Comparison of ENCODE assay signal across 16 cellular contexts in genomic region chr11:128047026-128047425, GRCh38.
A peak's percentile ranks its signal among the peaks of the same experiment; 100 is the strongest.
DNase-seq lines count a peak whose midpoint lies in the region; TF ChIP-seq lines count a peak whose summit lies in the region.
"Had no signal": no experiment of that assay in that cellular context is flagged by ENCODE, and none has a peak within 500 bp of the region (broad histone marks: within the 10 kb centered on the region; RNA-seq: fewer than 3 reads in every experiment).

No MANE protein-coding gene starts in this region.

- H3K4me1 ChIP-seq in GM23248 (ENCODE audit: insufficient read depth) = peaks cover 20% of the 10 kb centered on the region
- H3K4me1 ChIP-seq: A549, BE2C had no signal

- H3K36me3 ChIP-seq in GM23248 (ENCODE audit: low read depth) (no peaks in the 10 kb centered on the region), brain microvascular endothelial cell (replicated peaks) (no peaks in the 10 kb centered on the region)
- H3K36me3 ChIP-seq: BE2C had no signal

- H3K4me3 ChIP-seq in GM23248 (no peak overlapping the region), brain microvascular endothelial cell (ENCODE audit: low read depth, low read length) (no peak overlapping the region), fibroblast of the aortic adventitia (ENCODE audit: low read depth, low read length) (no peak overlapping the region)
- H3K4me3 ChIP-seq: A549 had no signal

- H3K27ac ChIP-seq in GM23248 (no peak overlapping the region), brain microvascular endothelial cell (peak overlapping the region; percentile 25)
- H3K27ac ChIP-seq: A549, C4-2B had no signal

- no peak overlapping the region for H3K9ac ChIP-seq in GM23248

- no peaks in the 10 kb centered on the region for H3K79me2 ChIP-seq in GM23248 (ENCODE audit: insufficient read depth)

- no peak overlapping the region for H2AFZ ChIP-seq in GM23248

- no peak overlapping the region for H3K4me2 ChIP-seq in GM23248 (ENCODE audit: unreplicated experiment)
- H3K4me2 ChIP-seq: A549 had no signal

- H3K4me3 Mint-ChIP-seq in Calu3 (ENCODE audit: low read depth, unreplicated experiment) = no peak overlapping the region
- H3K4me3 Mint-ChIP-seq: H9 had no signal

- TF ChIP-seq CTCF in Calu3 (IDR thresholded peaks at IDR 0.05; ENCODE audit: unreplicated experiment) (no peak), brain microvascular endothelial cell (IDR thresholded peaks at IDR 0.05; ENCODE audit: low read depth, low read length, missing control alignments) (no peak), fibroblast of the aortic adventitia (IDR thresholded peaks at IDR 0.05; ENCODE audit: insufficient read depth, low read length) (no peak)

- no peaks in the 10 kb centered on the region for H3K36me3 Mint-ChIP-seq in Calu3 (ENCODE audit: insufficient read depth, unreplicated experiment)

- CTCF ChIA-PET in Calu3 (lab: Charles Lee) = interaction anchor here (0.6 kb wide), 1 partner anchor 593 kb away, joined by 3 read pairs; no protein-coding TSS in a partner anchor

- H4K20me1 ChIP-seq in GM23248 (ENCODE audit: insufficient read depth) = no peaks in the 10 kb centered on the region

- WGBS in GM23248 (ENCODE audit: low coverage in 1 of 2, low lambda C conversion rate in 2 of 2, missing lambda C conversion rate in 2 of 2), 2 experiments = 69 to 72% methylated on average over 4 of the region's 4 CpGs

- no peaks in the 10 kb centered on the region for H3K27me3 ChIP-seq in GM23248 (replicated peaks; ENCODE audit: insufficient read depth)
- no peaks in the 10 kb centered on the region for H3K27me3 ChIP-seq in brain microvascular endothelial cell (replicated peaks)
- H3K27me3 ChIP-seq: BE2C had no signal

- peak overlapping the region; percentile 3 for H3K27ac Mint-ChIP-seq in Calu3 (ENCODE audit: unreplicated experiment)
- H3K27ac Mint-ChIP-seq: H9 had no signal

- no TSS peak for BruUV-seq in Calu3 (replicated peaks; lab: Mats Ljungman, UMichigan)

- no peaks in the 10 kb centered on the region for H3K27me3 Mint-ChIP-seq in Calu3 (ENCODE audit: unreplicated experiment)
- H3K27me3 Mint-ChIP-seq: CD4-positive, alpha-beta memory T cell had no signal

- H3F3A ChIP-seq in GM23248 (ENCODE audit: insufficient read depth) = peaks cover 5% of the 10 kb centered on the region; the same call in 1 of the 2 replicates

- H3K9me2 ChIP-seq in GM23248 (ENCODE audit: insufficient read depth) = no peaks in the 10 kb centered on the region

- intact Hi-C loops in Calu3 (cut with micrococcal nuclease; ENCODE audit: unreplicated experiment) = no loop called here

- no peak for DNase-seq in Calu3
- peak; percentile 34 for DNase-seq in GM23248
- DNase-seq in brain microvascular endothelial cell = no peak
- peak; percentile 45 for DNase-seq in fibroblast of the aortic adventitia (ENCODE audit: low read depth)
- DNase-seq in hepatic stellate cell (ENCODE audit: low spot score) = no peak
- no peak for DNase-seq in activated CD8-positive, alpha-beta memory T cell treated with anti-CD3 and anti-CD28 coated beads, Interleukin-2, amount 50 U/mL, for 48 hours
- DNase-seq in activated naive CD4-positive, alpha-beta T cell treated with Interleukin-2 at 50 U/mL for 16 hours = no peak
- DNase-seq: BE2C; CD4-positive, alpha-beta memory T cell; DMS153; DMS79 treated with DMSO at 0.1 percent for 48 hours; EL; GOT3; H9 had no signal

- H3K4me1 Mint-ChIP-seq in Calu3 (ENCODE audit: low read depth, unreplicated experiment) = peaks cover 32% of the 10 kb centered on the region

- H3K9me3 ChIP-seq in GM23248 (ENCODE audit: low read depth) = no peaks in the 10 kb centered on the region
- H3K9me3 ChIP-seq: A549, BE2C had no signal

- in situ Hi-C loops in GM23248 (cut with MboI) (loop anchor here (25.0 kb wide), 3 partner anchors 115 to 590 kb away; no protein-coding TSS in a partner anchor), brain microvascular endothelial cell (cut with HindIII; ENCODE audit: low pct_ligation_motif_present, low sequenced_read_pairs) (loop anchor here (25.0 kb wide), 2 partner anchors 115 to 640 kb away; partner anchors contain the start of gene FLI1)

- H3K9me3 Mint-ChIP-seq in Calu3 (ENCODE audit: low read depth, unreplicated experiment) = peaks cover 10% of the 10 kb centered on the region
- H3K9me3 Mint-ChIP-seq: H9 had no signal

Comparison
In these comparisons a context has a peak if more than half of its experiments do, and no peak if none do; other contexts are left out.
1. DNase-seq: peak in GM23248 (single experiment) and fibroblast of the aortic adventitia (single experiment); none in Calu3 (single experiment), brain microvascular endothelial cell (single experiment), hepatic stellate cell (single experiment), activated CD8-positive, alpha-beta memory T cell treated with anti-CD3 and anti-CD28 coated beads, Interleukin-2, amount 50 U/mL, for 48 hours (single experiment) and activated naive CD4-positive, alpha-beta T cell treated with Interleukin-2 at 50 U/mL for 16 hours (single experiment).